1 cellular context compared by ENCODE assay signal in the genomic region with DNA sequence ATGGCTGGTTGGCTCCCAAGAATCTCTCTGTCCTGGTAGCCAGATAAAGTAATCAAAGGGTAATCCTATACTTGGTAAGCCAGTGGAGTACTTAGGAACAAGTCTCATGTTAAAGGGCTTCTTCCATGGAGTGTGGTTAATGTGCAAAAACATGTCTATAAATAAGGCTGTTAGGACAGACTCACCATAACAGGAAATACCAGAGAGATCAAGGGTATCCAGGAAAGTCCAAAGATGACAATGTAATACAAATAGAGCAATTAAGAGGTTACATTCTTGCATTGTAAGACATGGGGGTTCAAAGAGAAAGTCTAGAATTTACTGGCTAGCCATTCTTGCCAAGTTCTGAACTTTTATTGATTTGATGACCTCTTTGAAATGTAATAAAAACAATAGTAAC.
TF ChIP-seq lines count a peak whose summit lies in the region.

No MANE protein-coding gene starts in this region.

TF ChIP-seq in HepG2, 621 proteins besides CTCF, POLR2A, EP300 and RAD21 (continued from another document and continues in another):
- TF ChIP-seq, protein P1, sequence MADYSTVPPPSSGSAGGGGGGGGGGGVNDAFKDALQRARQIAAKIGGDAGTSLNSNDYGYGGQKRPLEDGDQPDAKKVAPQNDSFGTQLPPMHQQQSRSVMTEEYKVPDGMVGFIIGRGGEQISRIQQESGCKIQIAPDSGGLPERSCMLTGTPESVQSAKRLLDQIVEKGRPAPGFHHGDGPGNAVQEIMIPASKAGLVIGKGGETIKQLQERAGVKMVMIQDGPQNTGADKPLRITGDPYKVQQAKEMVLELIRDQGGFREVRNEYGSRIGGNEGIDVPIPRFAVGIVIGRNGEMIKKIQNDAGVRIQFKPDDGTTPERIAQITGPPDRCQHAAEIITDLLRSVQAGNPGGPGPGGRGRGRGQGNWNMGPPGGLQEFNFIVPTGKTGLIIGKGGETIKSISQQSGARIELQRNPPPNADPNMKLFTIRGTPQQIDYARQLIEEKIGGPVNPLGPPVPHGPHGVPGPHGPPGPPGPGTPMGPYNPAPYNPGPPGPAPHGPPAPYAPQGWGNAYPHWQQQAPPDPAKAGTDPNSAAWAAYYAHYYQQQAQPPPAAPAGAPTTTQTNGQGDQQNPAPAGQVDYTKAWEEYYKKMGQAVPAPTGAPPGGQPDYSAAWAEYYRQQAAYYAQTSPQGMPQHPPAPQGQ (CRISPR knock-in tag; IDR thresholded peaks at IDR 0.05; ENCODE audit: borderline replicate concordance) = no peak
- TF ChIP-seq BRCA1 (CRISPR knock-in tag; IDR thresholded peaks at IDR 0.05) = no peak
- no peak for TF ChIP-seq CHCHD3 (CRISPR knock-in tag; IDR thresholded peaks at IDR 0.05)
- TF ChIP-seq ZNF816 (CRISPR knock-in tag; IDR thresholded peaks at IDR 0.05; ENCODE audit: borderline replicate concordance) = no peak
- TF ChIP-seq GPN1 (CRISPR knock-in tag; IDR thresholded peaks at IDR 0.05; ENCODE audit: borderline replicate concordance) = no peak
- TF ChIP-seq ATF7-NPFF (CRISPR knock-in tag; IDR thresholded peaks at IDR 0.05; ENCODE audit: low read depth) = no peak
- no peak for TF ChIP-seq ZFP62 (CRISPR knock-in tag; IDR thresholded peaks at IDR 0.05)
- TF ChIP-seq ZNF382 (CRISPR knock-in tag; IDR thresholded peaks at IDR 0.05; ENCODE audit: borderline replicate concordance) = no peak
- TF ChIP-seq ZSCAN9 (CRISPR knock-in tag; IDR thresholded peaks at IDR 0.05; ENCODE audit: borderline replicate concordance) = no peak
- no peak for TF ChIP-seq ISX (CRISPR knock-in tag; conservative IDR thresholded peaks at IDR 0.05)
- TF ChIP-seq SRSF9 (IDR thresholded peaks at IDR 0.05; ENCODE audit: borderline replicate concordance, insufficient read depth, low read depth, low read length, poor library complexity, severe bottlenecking) = no peak
- no peak for TF ChIP-seq CAMTA2 (CRISPR knock-in tag; IDR thresholded peaks at IDR 0.05; ENCODE audit: borderline replicate concordance)
- TF ChIP-seq ZNF3 (CRISPR knock-in tag; IDR thresholded peaks at IDR 0.05) = no peak
- no peak for TF ChIP-seq HOXA9 (CRISPR knock-in tag; IDR thresholded peaks at IDR 0.05; ENCODE audit: borderline replicate concordance)
- peak; percentile 88 for TF ChIP-seq MIXL1 (CRISPR knock-in tag; IDR thresholded peaks at IDR 0.05)
- TF ChIP-seq, protein P2, sequence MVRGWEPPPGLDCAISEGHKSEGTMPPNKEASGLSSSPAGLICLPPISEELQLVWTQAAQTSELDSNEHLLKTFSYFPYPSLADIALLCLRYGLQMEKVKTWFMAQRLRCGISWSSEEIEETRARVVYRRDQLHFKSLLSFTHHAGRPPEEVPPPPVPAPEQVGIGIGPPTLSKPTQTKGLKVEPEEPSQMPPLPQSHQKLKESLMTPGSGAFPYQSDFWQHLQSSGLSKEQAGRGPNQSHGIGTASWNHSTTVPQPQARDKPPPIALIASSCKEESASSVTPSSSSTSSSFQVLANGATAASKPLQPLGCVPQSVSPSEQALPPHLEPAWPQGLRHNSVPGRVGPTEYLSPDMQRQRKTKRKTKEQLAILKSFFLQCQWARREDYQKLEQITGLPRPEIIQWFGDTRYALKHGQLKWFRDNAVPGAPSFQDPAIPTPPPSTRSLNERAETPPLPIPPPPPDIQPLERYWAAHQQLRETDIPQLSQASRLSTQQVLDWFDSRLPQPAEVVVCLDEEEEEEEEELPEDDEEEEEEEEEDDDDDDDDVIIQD (CRISPR knock-in tag; IDR thresholded peaks at IDR 0.05; ENCODE audit: low read depth) = peak; percentile 64; the same call in 1 of the 2 replicates
- TF ChIP-seq, protein P3, sequence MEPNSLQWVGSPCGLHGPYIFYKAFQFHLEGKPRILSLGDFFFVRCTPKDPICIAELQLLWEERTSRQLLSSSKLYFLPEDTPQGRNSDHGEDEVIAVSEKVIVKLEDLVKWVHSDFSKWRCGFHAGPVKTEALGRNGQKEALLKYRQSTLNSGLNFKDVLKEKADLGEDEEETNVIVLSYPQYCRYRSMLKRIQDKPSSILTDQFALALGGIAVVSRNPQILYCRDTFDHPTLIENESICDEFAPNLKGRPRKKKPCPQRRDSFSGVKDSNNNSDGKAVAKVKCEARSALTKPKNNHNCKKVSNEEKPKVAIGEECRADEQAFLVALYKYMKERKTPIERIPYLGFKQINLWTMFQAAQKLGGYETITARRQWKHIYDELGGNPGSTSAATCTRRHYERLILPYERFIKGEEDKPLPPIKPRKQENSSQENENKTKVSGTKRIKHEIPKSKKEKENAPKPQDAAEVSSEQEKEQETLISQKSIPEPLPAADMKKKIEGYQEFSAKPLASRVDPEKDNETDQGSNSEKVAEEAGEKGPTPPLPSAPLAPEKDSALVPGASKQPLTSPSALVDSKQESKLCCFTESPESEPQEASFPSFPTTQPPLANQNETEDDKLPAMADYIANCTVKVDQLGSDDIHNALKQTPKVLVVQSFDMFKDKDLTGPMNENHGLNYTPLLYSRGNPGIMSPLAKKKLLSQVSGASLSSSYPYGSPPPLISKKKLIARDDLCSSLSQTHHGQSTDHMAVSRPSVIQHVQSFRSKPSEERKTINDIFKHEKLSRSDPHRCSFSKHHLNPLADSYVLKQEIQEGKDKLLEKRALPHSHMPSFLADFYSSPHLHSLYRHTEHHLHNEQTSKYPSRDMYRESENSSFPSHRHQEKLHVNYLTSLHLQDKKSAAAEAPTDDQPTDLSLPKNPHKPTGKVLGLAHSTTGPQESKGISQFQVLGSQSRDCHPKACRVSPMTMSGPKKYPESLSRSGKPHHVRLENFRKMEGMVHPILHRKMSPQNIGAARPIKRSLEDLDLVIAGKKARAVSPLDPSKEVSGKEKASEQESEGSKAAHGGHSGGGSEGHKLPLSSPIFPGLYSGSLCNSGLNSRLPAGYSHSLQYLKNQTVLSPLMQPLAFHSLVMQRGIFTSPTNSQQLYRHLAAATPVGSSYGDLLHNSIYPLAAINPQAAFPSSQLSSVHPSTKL (CRISPR knock-in tag; IDR thresholded peaks at IDR 0.05) = peak; percentile 85
- no peak for TF ChIP-seq BORCS8-MEF2B (CRISPR knock-in tag; IDR thresholded peaks at IDR 0.05)
- peak; percentile 25; the same call in 1 of the 2 replicates for TF ChIP-seq FOXK1 (CRISPR knock-in tag; IDR thresholded peaks at IDR 0.05; ENCODE audit: borderline replicate concordance, low read depth)
- no peak for TF ChIP-seq ZNF83 (CRISPR knock-in tag; IDR thresholded peaks at IDR 0.05; ENCODE audit: borderline replicate concordance)
- TF ChIP-seq ZNF546 (CRISPR knock-in tag; conservative IDR thresholded peaks at IDR 0.05) = no peak
- TF ChIP-seq ONECUT2 (CRISPR knock-in tag; IDR thresholded peaks at IDR 0.05) = peak; percentile 76
- TF ChIP-seq MXI1 (IDR thresholded peaks at IDR 0.05; ENCODE audit: borderline replicate concordance, low read depth, low read length) = no peak
- TF ChIP-seq, protein P4, sequence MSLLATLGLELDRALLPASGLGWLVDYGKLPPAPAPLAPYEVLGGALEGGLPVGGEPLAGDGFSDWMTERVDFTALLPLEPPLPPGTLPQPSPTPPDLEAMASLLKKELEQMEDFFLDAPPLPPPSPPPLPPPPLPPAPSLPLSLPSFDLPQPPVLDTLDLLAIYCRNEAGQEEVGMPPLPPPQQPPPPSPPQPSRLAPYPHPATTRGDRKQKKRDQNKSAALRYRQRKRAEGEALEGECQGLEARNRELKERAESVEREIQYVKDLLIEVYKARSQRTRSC (CRISPR knock-in tag; IDR thresholded peaks at IDR 0.05; ENCODE audit: low read depth) = no peak
- TF ChIP-seq ZNF564 (CRISPR knock-in tag; IDR thresholded peaks at IDR 0.05) = no peak
- TF ChIP-seq ZNF577 (CRISPR knock-in tag; IDR thresholded peaks at IDR 0.05; ENCODE audit: borderline replicate concordance, low read depth) = no peak
- TF ChIP-seq, protein P5, sequence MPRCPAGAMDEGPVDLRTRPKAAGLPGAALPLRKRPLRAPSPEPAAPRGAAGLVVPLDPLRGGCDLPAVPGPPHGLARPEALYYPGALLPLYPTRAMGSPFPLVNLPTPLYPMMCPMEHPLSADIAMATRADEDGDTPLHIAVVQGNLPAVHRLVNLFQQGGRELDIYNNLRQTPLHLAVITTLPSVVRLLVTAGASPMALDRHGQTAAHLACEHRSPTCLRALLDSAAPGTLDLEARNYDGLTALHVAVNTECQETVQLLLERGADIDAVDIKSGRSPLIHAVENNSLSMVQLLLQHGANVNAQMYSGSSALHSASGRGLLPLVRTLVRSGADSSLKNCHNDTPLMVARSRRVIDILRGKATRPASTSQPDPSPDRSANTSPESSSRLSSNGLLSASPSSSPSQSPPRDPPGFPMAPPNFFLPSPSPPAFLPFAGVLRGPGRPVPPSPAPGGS (CRISPR knock-in tag; IDR thresholded peaks at IDR 0.05) = no peak
- no peak for TF ChIP-seq SIN3B (IDR thresholded peaks at IDR 0.05; ENCODE audit: low read length)
- TF ChIP-seq KLF6 (CRISPR knock-in tag; IDR thresholded peaks at IDR 0.05) = no peak
- no peak for TF ChIP-seq RORA (CRISPR knock-in tag; IDR thresholded peaks at IDR 0.05)
- no peak for TF ChIP-seq ZNF232 (CRISPR knock-in tag; IDR thresholded peaks at IDR 0.05; ENCODE audit: borderline replicate concordance)
- no peak for TF ChIP-seq ZNF441 (CRISPR knock-in tag; IDR thresholded peaks at IDR 0.05; ENCODE audit: borderline replicate concordance)
- TF ChIP-seq PCBP2 (optimal IDR thresholded peaks at IDR 0.05; ENCODE audit: low read depth, low read length, poor library complexity, severe bottlenecking) = no peak
- no peak for TF ChIP-seq ZNF30 (CRISPR knock-in tag; IDR thresholded peaks at IDR 0.05)
- no peak for TF ChIP-seq KDM1A (CRISPR knock-in tag; IDR thresholded peaks at IDR 0.05)
- TF ChIP-seq RNF2 (conservative IDR thresholded peaks at IDR 0.05; ENCODE audit: low read depth) = no peak
- TF ChIP-seq ZFP1 (CRISPR knock-in tag; IDR thresholded peaks at IDR 0.05) = no peak
- TF ChIP-seq, protein P6, sequence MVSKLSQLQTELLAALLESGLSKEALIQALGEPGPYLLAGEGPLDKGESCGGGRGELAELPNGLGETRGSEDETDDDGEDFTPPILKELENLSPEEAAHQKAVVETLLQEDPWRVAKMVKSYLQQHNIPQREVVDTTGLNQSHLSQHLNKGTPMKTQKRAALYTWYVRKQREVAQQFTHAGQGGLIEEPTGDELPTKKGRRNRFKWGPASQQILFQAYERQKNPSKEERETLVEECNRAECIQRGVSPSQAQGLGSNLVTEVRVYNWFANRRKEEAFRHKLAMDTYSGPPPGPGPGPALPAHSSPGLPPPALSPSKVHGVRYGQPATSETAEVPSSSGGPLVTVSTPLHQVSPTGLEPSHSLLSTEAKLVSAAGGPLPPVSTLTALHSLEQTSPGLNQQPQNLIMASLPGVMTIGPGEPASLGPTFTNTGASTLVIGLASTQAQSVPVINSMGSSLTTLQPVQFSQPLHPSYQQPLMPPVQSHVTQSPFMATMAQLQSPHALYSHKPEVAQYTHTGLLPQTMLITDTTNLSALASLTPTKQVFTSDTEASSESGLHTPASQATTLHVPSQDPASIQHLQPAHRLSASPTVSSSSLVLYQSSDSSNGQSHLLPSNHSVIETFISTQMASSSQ (IDR thresholded peaks at IDR 0.05; ENCODE audit: low read depth) = no peak
- TF ChIP-seq, protein P6 (CRISPR knock-in tag; IDR thresholded peaks at IDR 0.05; ENCODE audit: borderline replicate concordance) = no peak
- no peak for TF ChIP-seq ZNF547 (CRISPR knock-in tag; IDR thresholded peaks at IDR 0.05)
- TF ChIP-seq KLF15 (CRISPR knock-in tag; IDR thresholded peaks at IDR 0.05; ENCODE audit: borderline replicate concordance) = no peak
- TF ChIP-seq POLR2AphosphoS5 (IDR thresholded peaks at IDR 0.05; ENCODE audit: low read depth, low read length) = no peak
- TF ChIP-seq ZNF101 (CRISPR knock-in tag; IDR thresholded peaks at IDR 0.05; ENCODE audit: borderline replicate concordance, low read depth) = no peak
- TF ChIP-seq, protein P7, sequence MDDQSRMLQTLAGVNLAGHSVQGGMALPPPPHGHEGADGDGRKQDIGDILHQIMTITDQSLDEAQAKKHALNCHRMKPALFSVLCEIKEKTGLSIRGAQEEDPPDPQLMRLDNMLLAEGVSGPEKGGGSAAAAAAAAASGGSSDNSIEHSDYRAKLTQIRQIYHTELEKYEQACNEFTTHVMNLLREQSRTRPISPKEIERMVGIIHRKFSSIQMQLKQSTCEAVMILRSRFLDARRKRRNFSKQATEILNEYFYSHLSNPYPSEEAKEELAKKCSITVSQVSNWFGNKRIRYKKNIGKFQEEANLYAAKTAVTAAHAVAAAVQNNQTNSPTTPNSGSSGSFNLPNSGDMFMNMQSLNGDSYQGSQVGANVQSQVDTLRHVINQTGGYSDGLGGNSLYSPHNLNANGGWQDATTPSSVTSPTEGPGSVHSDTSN (CRISPR knock-in tag; IDR thresholded peaks at IDR 0.05; ENCODE audit: borderline replicate concordance) = no peak
- TF ChIP-seq MTA1 (CRISPR knock-in tag; IDR thresholded peaks at IDR 0.05; ENCODE audit: borderline replicate concordance) = no peak
- no peak for TF ChIP-seq CBX2 (IDR thresholded peaks at IDR 0.05; ENCODE audit: low read depth, low read length)
- no peak for TF ChIP-seq CBX2 (CRISPR knock-in tag; IDR thresholded peaks at IDR 0.05; ENCODE audit: low read depth)
- no peak for TF ChIP-seq ZNF431 (CRISPR knock-in tag; IDR thresholded peaks at IDR 0.05; ENCODE audit: borderline replicate concordance, low read depth)
- TF ChIP-seq SNRNP70 (IDR thresholded peaks at IDR 0.05; ENCODE audit: low read depth, low read length) = no peak
- no peak for TF ChIP-seq DNMT1 (CRISPR knock-in tag; IDR thresholded peaks at IDR 0.05)
- peak; percentile 44; the same call in 1 of the 2 replicates for TF ChIP-seq ISL2 (CRISPR knock-in tag; IDR thresholded peaks at IDR 0.05)
- no peak for TF ChIP-seq NR2C2 (CRISPR knock-in tag; IDR thresholded peaks at IDR 0.05; ENCODE audit: borderline replicate concordance)
- no peak for TF ChIP-seq FOXA1 (IDR thresholded peaks at IDR 0.05)
- TF ChIP-seq FOXA1 (CRISPR knock-in tag; IDR thresholded peaks at IDR 0.05) = peak; percentile 51; the same call in 1 of the 2 replicates
- TF ChIP-seq YEATS4 (CRISPR knock-in tag; IDR thresholded peaks at IDR 0.05; ENCODE audit: borderline replicate concordance) = no peak
- peak; percentile 88 for TF ChIP-seq BCL6 (CRISPR knock-in tag; IDR thresholded peaks at IDR 0.05)
- peak; percentile 31; the same call in 1 of the 2 replicates for TF ChIP-seq IRF2 (CRISPR knock-in tag; IDR thresholded peaks at IDR 0.05)
